Comparison of ENCODE assay signal across 26 cellular contexts in genomic region chr12:5417500-5417899, GRCh38. TPM values are rescaled to one million over a fixed set of nuclear protein-coding genes. Genes with fewer than 3 reads are reported as not detected.
"Had no signal": no experiment of that assay in that cellular context is flagged by ENCODE, and none has a peak within 500 bp of the region (broad histone marks: within the 10 kb centered on the region; RNA-seq: fewer than 3 reads in every experiment).

No MANE protein-coding gene starts in this region.

- H3K27me3 ChIP-seq: colonic mucosa, ovary, right lobe of liver, tibial artery, upper lobe of right lung had no signal

- H3K36me3 ChIP-seq: colonic mucosa, neutrophil, ovary, right lobe of liver, stomach, suprapubic skin, tibial artery, upper lobe of right lung had no signal

- FAIRE-seq: keratinocyte, small intestine had no signal

- H3K27ac ChIP-seq: colonic mucosa, dorsolateral prefrontal cortex, neutrophil, ovary, right lobe of liver, stomach, suprapubic skin, tibial artery, upper lobe of right lung had no signal

- H3K4me1 ChIP-seq: colonic mucosa, right lobe of liver, stomach, suprapubic skin, upper lobe of right lung had no signal

- H3K4me3 ChIP-seq: colonic mucosa, dorsolateral prefrontal cortex, mucosa of descending colon, ovary, right lobe of liver, stomach, suprapubic skin, tibial artery, upper lobe of right lung had no signal

- DNase-seq: activated CD4-positive, alpha-beta memory T cell treated with anti-CD3 and anti-CD28 coated beads for 36 hours; activated CD4-positive, alpha-beta T cell treated with anti-CD3 and anti-CD28 coated beads, Interleukin-2, amount 10 ng/mL, durations not matched to agents 24 days and 14 days; activated CD4-positive, CD25-positive, alpha-beta regulatory T cell treated with anti-CD3 and anti-CD28 coated beads, Interleukin-2, amount 50 U/mL, for 72 hours; activated naive CD4-positive, alpha-beta T cell; activated T-cell treated with anti-CD3 and anti-CD28 coated beads, Interleukin-2, amount 50 U/mL, for 48 hours; colonic mucosa; dorsolateral prefrontal cortex; effector memory CD4-positive, alpha-beta T cell; head of caudate nucleus; hippocampal formation; left cardiac atrium; left ventricle myocardium superior; mucosa of descending colon; ovary; right lobe of liver; small intestine; stimulated activated naive B cell treated with anti-CD40 and anti-IgM and Interleukin-4, amounts not matched to agents 10 μg/mL and 1 μg/mL and 100 μg/mL, for 72 hours; stomach; T-helper 2 cell; tibial artery; upper lobe of right lung had no signal

- H3K9me3 ChIP-seq: colonic mucosa, mucosa of descending colon, neutrophil, ovary, right lobe of liver, suprapubic skin, upper lobe of right lung had no signal

RNA-seq across cellular contexts. Expression of gene NTF3, which starts 14.4 kb away (rescaled TPM):
- total RNA-seq: activated CD4-positive, alpha-beta memory T cell treated with anti-CD3 and anti-CD28 coated beads for 36 hours; activated CD4-positive, alpha-beta T cell treated with anti-CD3 and anti-CD28 coated beads, Interleukin-2, amount 10 ng/mL, durations not matched to agents 24 days and 14 days; activated naive CD4-positive, alpha-beta T cell treated with anti-CD3 and anti-CD28 coated beads, Interleukin-2, amount 50 U/mL, for 72 hours; activated T-helper 2 cell treated with anti-CD3 and anti-CD28 coated beads, Interferon-gamma antibody, Interleukin-2, Interleukin-4, amounts not matched to agents 10 μg/mL and 5 μg/mL and 100 μg/mL, durations not matched to agents 14 hours and 24 hours and 36 hours had no signal
